Comparison of ENCODE assay signal across 8 cellular contexts in genomic region chr4:121662225-121662624, GRCh38.
"Had no signal": no experiment of that assay in that cellular context is flagged by ENCODE, and none has a peak within 500 bp of the region (broad histone marks: within the 10 kb centered on the region; RNA-seq: fewer than 3 reads in every experiment).

No MANE protein-coding gene starts in this region.

- FAIRE-seq: HTR-8/SVneo, K562 had no signal

- H3K27ac ChIP-seq: HL-60, KMS-11 had no signal

- H3K4me3 ChIP-seq: K562 had no signal

- ATAC-seq: K562 had no signal

- H3K4me3 Mint-ChIP-seq: IgD-negative memory B cell had no signal

- DNase-seq: IMR-90, KBM-7, KG1 had no signal

- H3K27me3 Mint-ChIP-seq: IgD-negative memory B cell had no signal

- H3K27ac Mint-ChIP-seq: IgD-negative memory B cell had no signal

- H3K4me2 ChIP-seq: KMS-11 had no signal

- H3K9ac ChIP-seq: KMS-11 had no signal

- H3K4me1 Mint-ChIP-seq: IgD-negative memory B cell had no signal
